Comparison of ENCODE assay signal across 8 cellular contexts in genomic region chr15:84748274-84749110, GRCh38. TPM values are rescaled to one million over a fixed set of nuclear protein-coding genes. Genes with fewer than 3 reads are reported as not detected.
DNase-seq lines count a peak whose midpoint lies in the region; TF ChIP-seq lines count a peak whose summit lies in the region.

Gene ZNF592 (plus strand): TSS chr15:84748592. CDS start chr15:84782676, 34,084 bp downstream.

- H3K27me3 Mint-ChIP-seq in HFFc6 (ENCODE audit: insufficient read depth): no peaks in the 10 kb centered on the region
- H3K27me3 Mint-ChIP-seq in immature natural killer cell (ENCODE audit: low read depth in 3 of 3): peaks cover 8 to 20% (median 19%) of the 10 kb centered on the region in 3 donors

- H3K27ac Mint-ChIP-seq in HFFc6 (peak within 1 kb of the TSS; percentile 96), immature natural killer cell (peak within 1 kb of the TSS; percentile 96 to 99 (median 98))

- CTCF ChIA-PET in mammary epithelial cell (lab: Charles Lee; ENCODE audit: low non-redundant PET): no interaction called here

- intact Hi-C loops in mammary epithelial cell (cut with micrococcal nuclease): loop anchor here (1.0 to 10.0 kb wide), 5 partner anchors 32 to 176 kb away; partner anchors contain the start of genes SEC11A and WDR73
- intact Hi-C loops in spleen (cut with DNase I; ENCODE audit: low total_unique reads): no loop called here

- TF ChIP-seq CTCF in GM13977 (IDR thresholded peaks at IDR 0.05; ENCODE audit: extremely low read depth, insufficient read depth, missing control alignments) (peak; percentile 26), HFFc6 (IDR thresholded peaks at IDR 0.05) (no peak), WERI-Rb-1 (IDR thresholded peaks at IDR 0.05; ENCODE audit: low read depth, low read length) (no peak), mammary epithelial cell (conservative IDR thresholded peaks at IDR 0.05 in 1 of 2, IDR thresholded peaks at IDR 0.05 in 1 of 2; ENCODE audit: extremely low read depth in 1 of 2, insufficient read depth in 1 of 2, low read depth in 1 of 2, low read length in 2 of 2) (no peak), spleen (IDR thresholded peaks at IDR 0.05 in 8 of 11, conservative IDR thresholded peaks at IDR 0.05 in 3 of 11) (peak in 5 of 11 experiments; percentile 10 to 54 (median 33))

- H3K27me3 ChIP-seq in WERI-Rb-1 (ENCODE audit: insufficient read depth, low read depth, severe bottlenecking): no peaks in the 10 kb centered on the region
- no peaks in the 10 kb centered on the region for H3K27me3 ChIP-seq in mammary epithelial cell (ENCODE audit: insufficient read depth, low read length)
- H3K27me3 ChIP-seq in spleen (replicated peaks in 1 of 7): no peaks in the 10 kb centered on the region

- H3K9ac ChIP-seq in mammary epithelial cell (ENCODE audit: insufficient read depth, low read length): peak within 1 kb of the TSS; percentile 78

- H3K4me1 Mint-ChIP-seq in HFFc6 (ENCODE audit: low read depth) (peaks cover 52% of the 10 kb centered on the region), immature natural killer cell (peaks cover 54 to 73% of the 10 kb centered on the region in 2 donors)

- peak within 1 kb of the TSS; percentile 86 for H3K4me3 ChIP-seq in WERI-Rb-1 (ENCODE audit: low read depth, low read length)
- H3K4me3 ChIP-seq in mammary epithelial cell (replicated peaks in 1 of 3; ENCODE audit: insufficient read depth in 1 of 3, low read depth in 2 of 3, low read length in 3 of 3): peak within 1 kb of the TSS; percentile 86 to 91 (median 88)
- peak within 1 kb of the TSS; percentile 67 to 97 (median 81) for H3K4me3 ChIP-seq in spleen

- H3K36me3 ChIP-seq in WERI-Rb-1: peaks cover 19% of the 10 kb centered on the region
- H3K36me3 ChIP-seq in mammary epithelial cell (ENCODE audit: insufficient read depth, low read length): no peaks in the 10 kb centered on the region
- H3K36me3 ChIP-seq in spleen: peaks cover 0 to 3% (median 0%) of the 10 kb centered on the region in 6 donors

- in situ Hi-C loops in GM13977 (cut with MboI; ENCODE audit: low pct_unique_long_range_greater_than_20kb, low sequenced_read_pairs, unreplicated experiment): no loop called here
- in situ Hi-C loops in mammary epithelial cell (cut with MboI; ENCODE audit: low sequenced_read_pairs in 2 of 2): loop anchor here in 1 of 2 donors (10.0 kb wide), 1 partner anchor 94 kb away; the partner anchor contains the start of genes NMB and WDR73

- no peaks in the 10 kb centered on the region for H3K9me3 ChIP-seq in WERI-Rb-1 (ENCODE audit: severe bottlenecking)
- no peaks in the 10 kb centered on the region for H3K9me3 ChIP-seq in mammary epithelial cell (replicated peaks; ENCODE audit: insufficient read depth, low read length)
- no peaks in the 10 kb centered on the region for H3K9me3 ChIP-seq in spleen

- peaks cover 23% of the 10 kb centered on the region for H3K4me1 ChIP-seq in mammary epithelial cell (ENCODE audit: insufficient read depth, low read length)
- peaks cover 20 to 85% (median 71%) of the 10 kb centered on the region in 6 donors for H3K4me1 ChIP-seq in spleen

- dilution Hi-C loops in mammary epithelial cell (cut with HindIII; ENCODE audit: low sequenced_read_pairs): no loop called here

- H3K36me3 Mint-ChIP-seq in HFFc6 (ENCODE audit: low read depth) (peaks cover 13% of the 10 kb centered on the region; the same call in 1 of the 2 replicates), immature natural killer cell (peaks cover 0 to 3% (median 0%) of the 10 kb centered on the region in 3 donors)

- BruUV-seq in mammary epithelial cell (replicated peaks; lab: Mats Ljungman, UMichigan): no TSS peak

- TF ChIP-seq POLR2A in spleen (IDR thresholded peaks at IDR 0.05): no peak

- DNase-seq in GM13977 (ENCODE audit: low spot score) (peak; percentile 86), HFFc6 (peak; percentile 58), NCI-H1048 (lab: John Stamatoyannopoulos, UW) (peak; percentile 40), WERI-Rb-1 (peak; percentile 76), mammary epithelial cell (peak; percentile 66), immature natural killer cell (peak; percentile 84 to 85 (median 85)), spleen (peak; percentile 96), foreskin melanocyte (no peak)

- H3K79me2 ChIP-seq in mammary epithelial cell (ENCODE audit: insufficient read depth, low read length): peaks cover 64% of the 10 kb centered on the region

- no peaks in the 10 kb centered on the region for H4K20me1 ChIP-seq in mammary epithelial cell (ENCODE audit: insufficient read depth, low read length)

- WGBS in mammary epithelial cell (ENCODE audit: low coverage, missing lambda C conversion rate): no CpG with 5 or more reads among the region's 127 CpGs
- WGBS in spleen, 5 donors: 0 to 3% (median 1%) methylated on average over 2 to 127 of the region's 127 CpGs

- peak within 1 kb of the TSS; percentile 99 for H3K27ac ChIP-seq in WERI-Rb-1
- peak within 1 kb of the TSS; percentile 77 for H3K27ac ChIP-seq in mammary epithelial cell (ENCODE audit: insufficient read depth, low read depth, low read length)
- peak within 1 kb of the TSS; percentile 98 to 100 (median 99) for H3K27ac ChIP-seq in spleen

- peak within 1 kb of the TSS; percentile 98 for H2AFZ ChIP-seq in mammary epithelial cell (ENCODE audit: low read depth, low read length)

- H3K4me2 ChIP-seq in mammary epithelial cell (ENCODE audit: insufficient read depth, low read depth, low read length): peak within 1 kb of the TSS; percentile 91

- no peaks in the 10 kb centered on the region for H3K9me3 Mint-ChIP-seq in HFFc6
- H3K9me3 Mint-ChIP-seq in immature natural killer cell: no peaks in the 10 kb centered on the region

- H3K4me3 Mint-ChIP-seq in HFFc6 (peak within 1 kb of the TSS; percentile 98), immature natural killer cell (peak within 1 kb of the TSS; percentile 97 to 98 (median 98))

RNA-seq across cellular contexts. Expression of gene ZNF592, which starts in this region (rescaled TPM):
- 10 to 100 TPM; 15.4 to 19.0 (median 17.6) TPM for total RNA-seq in HFFc6 (2021; fragmentation: NEBNext Ultra II Directional; extraction: Animal tissue kit (Norgen Biotek cat#: 25700))
- total RNA-seq in mammary epithelial cell (10 to 100 TPM in 1 of 2 donors, 1 to 10 TPM in 1; 9.7 to 19.5 TPM), spleen (10 to 100 TPM; 29.4 to 36.2 (median 33.6) TPM)
- polyA plus RNA-seq in mammary epithelial cell (9.1 TPM), immature natural killer cell (1 to 10 TPM; 2.1 to 10.0 (median 2.4) TPM), spleen (10 to 100 TPM in 1 of 3 donors, 1 to 10 TPM in 2; 5.2 to 10.9 (median 5.3) TPM)
- polyA minus RNA-seq in mammary epithelial cell: 20.7 TPM
